In genomic region chr10:98365698-98366530, GRCh38 we compare ENCODE assay signal across 11 cellular contexts.
"Had no signal": no experiment of that assay in that cellular context is flagged by ENCODE, and none has a peak within 500 bp of the region (broad histone marks: within the 10 kb centered on the region; RNA-seq: fewer than 3 reads in every experiment).

No MANE protein-coding gene starts in this region.

- H3K36me3 ChIP-seq: heart right ventricle, spleen, transverse colon, WERI-Rb-1 had no signal

- H3K4me3 ChIP-seq: heart right ventricle, spleen, transverse colon had no signal

- ATAC-seq: heart right ventricle; sciatic nerve; stimulated activated memory B cell treated with anti-CD40 and anti-IgM and Interleukin-4, amounts not matched to agents 10 μg/mL and 1 μg/mL and 100 μg/mL, for 72 hours had no signal

- DNase-seq: activated CD4-positive, alpha-beta T cell treated with anti-CD3 and anti-CD28 coated beads for 48 hours; activated effector memory CD4-positive, alpha-beta T cell treated with anti-CD3 and anti-CD28 coated beads, Interleukin-2, amount 50 U/mL, for 16 hours; activated T-cell treated with anti-CD3 and anti-CD28 coated beads, Interleukin-2, amount 50 U/mL, for 24 hours; heart right ventricle; spleen; stimulated activated CD4-positive, alpha-beta T cell treated with anti-CD3 and anti-CD28 coated beads, Interleukin-1b, Interleukin-23, amount 100 ng/mL, for 48 hours; T-helper 1 cell; transverse colon; WERI-Rb-1 had no signal

- H3K27ac ChIP-seq: heart right ventricle, spleen, transverse colon, WERI-Rb-1 had no signal

- H3K27me3 ChIP-seq: transverse colon had no signal

- H3K9me3 ChIP-seq: heart right ventricle, spleen, transverse colon had no signal
